ENCODE assay signal across 21 cellular contexts in the genomic region with DNA sequence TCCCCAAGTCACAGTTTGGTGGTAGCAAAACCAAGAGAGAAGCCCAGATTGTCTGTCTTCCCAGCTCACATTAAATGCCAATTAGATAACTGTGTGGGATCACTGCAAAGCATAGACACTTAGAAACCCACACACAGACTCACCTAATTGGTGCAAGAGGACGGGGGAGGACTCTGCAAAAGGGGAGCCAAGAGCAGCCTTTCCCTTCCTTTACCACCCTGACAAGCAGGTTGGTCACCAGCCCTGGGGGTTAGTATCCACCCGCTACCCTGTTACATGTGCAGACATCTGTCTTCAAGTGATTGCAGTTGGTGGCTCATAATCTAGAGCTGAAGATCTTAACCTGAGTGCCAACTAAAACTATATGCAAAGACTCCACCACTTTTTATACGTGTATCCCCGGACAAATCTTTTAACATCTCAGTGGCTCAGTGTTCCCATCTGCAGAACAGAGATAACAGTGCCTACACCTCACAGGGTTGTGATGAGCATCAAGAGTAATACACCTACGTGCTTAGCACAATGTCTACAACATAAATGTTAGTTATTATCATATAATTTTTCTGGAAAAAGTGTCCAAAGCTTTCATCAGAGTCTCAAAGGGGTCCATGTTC. TPM values are rescaled to one million over a fixed set of nuclear protein-coding genes. Genes with fewer than 3 reads are reported as not detected.
DNase-seq lines count a peak whose midpoint lies in the region; ATAC-seq and TF ChIP-seq lines count a peak whose summit lies in the region.
"Had no signal": no experiment of that assay in that cellular context is flagged by ENCODE, and none has a peak within 500 bp of the region (broad histone marks: within the 10 kb centered on the region; RNA-seq: fewer than 3 reads in every experiment).

No MANE protein-coding gene starts in this region.

- intact Hi-C loops in left ventricle myocardium superior (cut with micrococcal nuclease), result no loop called here
- intact Hi-C loops in prostate gland (cut with DNase I), result loop anchor here (10.0 kb wide), 1 partner anchor 101 kb away; no protein-coding TSS in a partner anchor
- intact Hi-C loops in colonic mucosa (cut with DNase I), result no loop called here

- no peak for TF ChIP-seq CTCF in right atrium auricular region (IDR thresholded peaks at IDR 0.05)
- TF ChIP-seq CTCF in prostate gland (IDR thresholded peaks at IDR 0.05), result no peak
- TF ChIP-seq CTCF in colonic mucosa (IDR thresholded peaks at IDR 0.05), result no peak

- ATAC-seq in left ventricle myocardium superior, result no peak
- ATAC-seq: activated T-cell treated with anti-CD3 and anti-CD28 coated beads, Interleukin-2, amount 50 U/mL, for 72 hours; stimulated activated naive B cell treated with anti-CD40 and anti-IgM and Interleukin-4, amounts not matched to agents 10 μg/mL and 1 μg/mL and 100 μg/mL, for 72 hours had no signal

- H3K4me1 ChIP-seq in right atrium auricular region, result peaks cover 0 to 100% of the 10 kb centered on the region in 2 donors
- no peaks in the 10 kb centered on the region for H3K4me1 ChIP-seq in esophagus (ENCODE audit: control insufficient read depth in 2 of 2, insufficient read depth in 2 of 2, low read length in 1 of 2)
- no peaks in the 10 kb centered on the region for H3K4me1 ChIP-seq in prostate gland (replicated peaks)
- no peaks in the 10 kb centered on the region for H3K4me1 ChIP-seq in colonic mucosa

- 65 to 76% methylated on average over 5 of the region's 5 CpGs for WGBS in esophagus, 2 donors
- WGBS in prostate gland, result 52% methylated on average over 5 of the region's 5 CpGs

- H3K27me3 ChIP-seq in right atrium auricular region (no peaks in the 10 kb centered on the region), esophagus (ENCODE audit: control insufficient read depth in 1 of 2, insufficient read depth in 2 of 2, low read length in 2 of 2) (no peaks in the 10 kb centered on the region), prostate gland (replicated peaks; ENCODE audit: insufficient read depth) (no peaks in the 10 kb centered on the region), colonic mucosa (no peaks in the 10 kb centered on the region)

- no peaks in the 10 kb centered on the region for H3K9me3 ChIP-seq in right atrium auricular region
- H3K9me3 ChIP-seq in esophagus (ENCODE audit: control insufficient read depth in 2 of 2, insufficient read depth in 1 of 2, low read depth in 1 of 2, low read length in 1 of 2), result no peaks in the 10 kb centered on the region
- no peaks in the 10 kb centered on the region for H3K9me3 ChIP-seq in prostate gland
- H3K9me3 ChIP-seq in colonic mucosa, result no peaks in the 10 kb centered on the region

- H3K27ac ChIP-seq in right atrium auricular region (peak overlapping the region; percentile 82 to 92), esophagus (ENCODE audit: low read depth in 2 of 2, low read length in 1 of 2) (peak overlapping the region; percentile 40 to 62), prostate gland (peak overlapping the region; percentile 59 to 65), colonic mucosa (no peak overlapping the region)

- H3K36me3 ChIP-seq in right atrium auricular region (peaks cover 11% of the 10 kb centered on the region), esophagus (ENCODE audit: control insufficient read depth in 2 of 2, insufficient read depth in 2 of 2, low read length in 1 of 2) (no peaks in the 10 kb centered on the region), prostate gland (no peaks in the 10 kb centered on the region), colonic mucosa (no peaks in the 10 kb centered on the region)

- H3K4me3 ChIP-seq in right atrium auricular region (no peak overlapping the region), esophagus (ENCODE audit: low read depth in 1 of 2, low read length in 2 of 2) (no peak overlapping the region), prostate gland (no peak overlapping the region), colonic mucosa (no peak overlapping the region)

- no peak overlapping the region for H3K9ac ChIP-seq in colonic mucosa (ENCODE audit: low read depth in 2 of 2, low read length in 2 of 2)

- TF ChIP-seq POLR2A in prostate gland (IDR thresholded peaks at IDR 0.05), result no peak

- DNase-seq in right atrium auricular region (ENCODE audit: low spot score), result no peak
- DNase-seq in left ventricle myocardium superior, result no peak
- DNase-seq in prostate gland (ENCODE audit: low spot score), result no peak
- DNase-seq in NCI-H82 treated with DMSO at 0.1 percent for 48 hours (lab: John Stamatoyannopoulos, UW; ENCODE audit: unreplicated experiment), result no peak
- no peak for DNase-seq in dermis blood vessel endothelial cell
- no peak for DNase-seq in activated CD4-positive, alpha-beta T cell treated with anti-CD3 and anti-CD28 coated beads, Interleukin-2, amount 50 U/mL, for 48 hours
- DNase-seq in colonic mucosa, result no peak
- DNase-seq: activated naive CD4-positive, alpha-beta T cell treated with anti-CD3 and anti-CD28 coated beads, Interleukin-2, amount 10 ng/mL, durations not matched to agents 7 days and 5 days; activated T-cell treated with anti-CD3 and anti-CD28 coated beads, Interleukin-2, amount 50 U/mL, for 72 hours; DMS79; HCEC 1CT; hippocampal formation; KG1; NCI-H1694; NCI-H2171 treated with DMSO at 0.1 percent for 48 hours; NCI-H526; stimulated activated CD4-positive, alpha-beta T cell treated with anti-CD3 and anti-CD28 coated beads, Interleukin-2, amount 100 ng/mL, for 48 hours; stimulated activated naive B cell treated with anti-CD40 and anti-IgM and Interleukin-4, amounts not matched to agents 10 μg/mL and 1 μg/mL and 100 μg/mL, for 72 hours; T1000; trophoblast cell had no signal

RNA-seq across cellular contexts. Expression of gene SORBS1, which starts 56.9 kb away (rescaled TPM):
- total RNA-seq in right atrium auricular region (100 to 1,000 TPM; 742 to 815 TPM), left ventricle myocardium superior (703 TPM), prostate gland (100 to 1,000 TPM in 1 of 2 donors, 10 to 100 TPM in 1; 84.6 to 189 TPM), dermis blood vessel endothelial cell (0.68 and 3.6 TPM in 2 replicates), colonic mucosa (100 to 1,000 TPM in 1 of 2 donors, 10 to 100 TPM in 1; 17.6 to 150 TPM)
- 10 to 100 TPM; 32.7 to 66.3 TPM for polyA plus RNA-seq in esophagus
